In genomic region chr3:151864423-151865101, GRCh38 we compare ENCODE assay signal across 1 cellular context.
TF ChIP-seq lines count a peak whose summit lies in the region.

No MANE protein-coding gene starts in this region.

TF ChIP-seq in A549, 52 proteins besides CTCF, POLR2A, EP300 and RAD21 (continued from another document):
- TF ChIP-seq CBX8 (IDR thresholded peaks at IDR 0.05) (no peak), PHF8 (IDR thresholded peaks at IDR 0.05; ENCODE audit: borderline replicate concordance, low read depth) (no peak), MAZ (IDR thresholded peaks at IDR 0.05; ENCODE audit: borderline replicate concordance, low read depth, low read length) (no peak), KDM5A (IDR thresholded peaks at IDR 0.05) (no peak), NFE2L2 (conservative IDR thresholded peaks at IDR 0.05; ENCODE audit: low read length) (no peak), SMC3 (IDR thresholded peaks at IDR 0.05) (no peak), CHD4 (IDR thresholded peaks at IDR 0.05; ENCODE audit: borderline replicate concordance) (no peak), RARB (CRISPR knock-in tag; IDR thresholded peaks at IDR 0.05) (no peak), E2F6 (IDR thresholded peaks at IDR 0.05; ENCODE audit: borderline replicate concordance, low read depth) (no peak)
